ENCODE assay signal across 14 cellular contexts in the genomic region with DNA sequence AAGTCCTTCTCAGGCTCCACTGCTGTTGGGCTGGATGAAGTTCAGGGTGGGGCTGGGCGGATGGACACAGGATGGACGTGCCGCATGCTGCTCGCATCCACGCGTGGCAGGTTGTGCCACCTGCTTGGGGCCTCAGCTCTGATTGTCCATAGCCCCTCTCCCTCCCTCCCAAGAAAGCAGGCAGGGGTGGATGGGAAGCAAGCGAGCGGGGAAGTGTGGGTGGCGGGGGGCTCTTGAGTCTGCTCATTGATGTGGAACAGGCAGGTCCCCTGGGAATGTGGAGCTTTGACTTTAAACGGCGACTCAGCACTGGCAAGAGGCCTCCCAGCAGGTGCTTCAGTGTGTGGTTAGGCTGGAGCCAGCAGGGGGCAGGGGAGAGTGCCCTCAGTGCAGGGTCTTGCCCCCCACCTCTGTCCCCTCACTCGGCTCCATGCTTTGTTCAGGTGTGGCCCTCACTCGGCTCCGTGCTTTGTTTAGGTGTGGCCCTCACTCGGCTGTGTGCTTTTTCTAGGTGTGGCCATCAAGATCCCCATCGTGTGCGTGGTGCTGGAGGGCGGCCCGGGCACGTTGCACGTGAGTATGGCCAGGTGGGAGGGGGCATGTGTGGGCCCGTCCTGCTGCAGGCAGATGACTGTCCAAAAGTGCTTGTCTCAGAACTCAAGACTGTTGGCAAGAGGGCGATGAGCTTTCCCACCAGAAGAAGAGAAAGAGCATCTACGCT. TPM values are rescaled to one million over a fixed set of nuclear protein-coding genes. Genes with fewer than 3 reads are reported as not detected.
A peak's percentile ranks its signal among the peaks of the same experiment; 100 is the strongest.
DNase-seq lines count a peak whose midpoint lies in the region; ATAC-seq, FAIRE-seq and TF ChIP-seq lines count a peak whose summit lies in the region.
"Had no signal": no experiment of that assay in that cellular context is flagged by ENCODE, and none has a peak within 500 bp of the region (broad histone marks: within the 10 kb centered on the region; RNA-seq: fewer than 3 reads in every experiment).

No MANE protein-coding gene starts in this region.

- H3K27ac ChIP-seq in A549: no peak overlapping the region
- H3K27ac ChIP-seq: colonic mucosa had no signal

- H3K4me3 ChIP-seq in A549: no peak overlapping the region
- no peak overlapping the region for H3K4me3 ChIP-seq in GM12864 (ENCODE audit: low read depth, low read length)
- H3K4me3 ChIP-seq: colonic mucosa had no signal

- POLR2A ChIA-PET in A549 (lab: Yijun Ruan, JAX): no interaction called here

- no peaks in the 10 kb centered on the region for H3K27me3 Mint-ChIP-seq in T-helper 17 cell
- H3K27me3 Mint-ChIP-seq: activated naive CD8-positive, alpha-beta T cell had no signal

- H3K4me1 Mint-ChIP-seq in T-helper 17 cell: peaks cover 20% of the 10 kb centered on the region

- no peaks in the 10 kb centered on the region for H3K4me1 ChIP-seq in A549
- H3K4me1 ChIP-seq: colonic mucosa had no signal

- TF ChIP-seq RAD21 in A549 (conservative IDR thresholded peaks at IDR 0.05 in 1 of 2, IDR thresholded peaks at IDR 0.05 in 1 of 2): no peak

- no peak for FAIRE-seq in A549 (lab: Jason Lieb, UNC)

- no peak for DNase-seq in A549 (ENCODE audit: low read depth in 1 of 2, low spot score in 1 of 2)
- DNase-seq in GM12864 (ENCODE audit: low read depth): no peak
- DNase-seq in NCI-H345 (lab: John Stamatoyannopoulos, UW): peak; percentile 74
- DNase-seq in islet precursor cell: peak; percentile 54
- DNase-seq in SW480 (ENCODE audit: low spot score): no peak
- DNase-seq in T-helper 17 cell: no peak
- no peak for DNase-seq in stimulated activated naive CD8-positive, alpha-beta T cell treated with anti-CD3 and anti-CD28 coated beads, Interleukin-15, Interleukin-2, amounts not matched to agents 100 U/mL and 50 U/mL, for 24 hours
- no peak for DNase-seq in Ammon's horn (ENCODE audit: low spot score)
- DNase-seq: activated CD8-positive, alpha-beta memory T cell treated with anti-CD3 and anti-CD28 coated beads for 24 hours; colonic mucosa; nucleus accumbens had no signal

- no peak overlapping the region for H3K4me2 ChIP-seq in A549

- TF ChIP-seq POLR2A in A549 (IDR thresholded peaks at IDR 0.05; ENCODE audit: low read length): no peak

- CTCF ChIA-PET in A549 (lab: Yijun Ruan, JAX): interaction anchor here (0.7 to 1.7 kb wide), 3 partner anchors 10 to 28 kb away, joined by 3 to 4 read pairs (median 3); no protein-coding TSS in a partner anchor

- no peak overlapping the region for H3K4me3 Mint-ChIP-seq in T-helper 17 cell
- H3K4me3 Mint-ChIP-seq: activated naive CD8-positive, alpha-beta T cell; CD14-positive monocyte; T-helper 2 cell treated with Interferon-gamma antibody and Interleukin-4, amounts not matched to agents 5 μg/mL and 100 μg/mL, for 36 hours had no signal

- H3K9me3 ChIP-seq in A549: no peaks in the 10 kb centered on the region
- H3K9me3 ChIP-seq in T-helper 17 cell (ENCODE audit: control insufficient read depth, low read length, poor library complexity, severe bottlenecking): no peaks in the 10 kb centered on the region
- H3K9me3 ChIP-seq: colonic mucosa had no signal

- 51% methylated on average over 10 of the region's 24 CpGs for WGBS in A549 (ENCODE audit: missing lambda C conversion rate)

- no peak overlapping the region for H3K27ac Mint-ChIP-seq in T-helper 17 cell
- H3K27ac Mint-ChIP-seq: activated naive CD8-positive, alpha-beta T cell; T-helper 2 cell treated with Interferon-gamma antibody and Interleukin-4, amounts not matched to agents 5 μg/mL and 100 μg/mL, for 36 hours had no signal

- ATAC-seq in A549: peak; percentile 48 to 55; a peak in 3 of 6 replicates
- no peak for ATAC-seq in T-helper 17 cell
- ATAC-seq in stimulated activated naive CD8-positive, alpha-beta T cell treated with anti-CD3 and anti-CD28 coated beads, Interleukin-15, Interleukin-2, amounts not matched to agents 100 U/mL and 50 U/mL, for 24 hours: no peak

- TF ChIP-seq EP300 in A549 (IDR thresholded peaks at IDR 0.05): no peak

- H3K36me3 Mint-ChIP-seq in T-helper 17 cell (ENCODE audit: low read depth): peaks cover 13% of the 10 kb centered on the region

- TF ChIP-seq CTCF in A549 (IDR thresholded peaks at IDR 0.05) (no peak), GM12864 (IDR thresholded peaks at IDR 0.05; ENCODE audit: low read depth, low read length, missing control alignments) (peak; percentile 36)

TF ChIP-seq in A549, 52 proteins besides CTCF, POLR2A, EP300 and RAD21:
- TF ChIP-seq ESRRA (IDR thresholded peaks at IDR 0.05; ENCODE audit: borderline replicate concordance, low read length): no peak
- no peak for TF ChIP-seq JUN (IDR thresholded peaks at IDR 0.05)

RNA-seq across cellular contexts. Expression of a gene that starts 23.9 kb away (rescaled TPM):
- polyA plus RNA-seq in A549 (2011; rRNA removed): 2.9 and 3.2 TPM in 2 replicates
- polyA plus RNA-seq in A549 (2012; cell fraction: cytosol; rRNA removed): 6.3 and 6.7 TPM in 2 replicates
- 5.8 and 6.5 TPM in 2 replicates for polyA plus RNA-seq in A549 (2012; cell fraction: nucleus; rRNA removed)
- 5.1 to 7.2 TPM (median 5.5 TPM) in 3 replicates for polyA plus RNA-seq in A549 (2017; fragmentation: RNase III; extraction: RNeasy Plus Mini Kit Qiagen cat#74134 plus additional on column Dnase treatment)
- polyA minus RNA-seq in A549 (2011; rRNA and poly(A)+ RNA removed): 1.1 and 1.4 TPM in 2 replicates
- total RNA-seq in T-helper 17 cell: 10 to 100 TPM in 1 of 2 donors, 1 to 10 TPM in 1; 2.7 to 26.1 TPM

RNA-seq across cellular contexts. Expression of a gene that starts 38.2 kb away (rescaled TPM):
- 3.2 and 3.4 TPM in 2 replicates for polyA plus RNA-seq in A549 (2011; rRNA removed)
- 7.5 and 10.7 TPM in 2 replicates for polyA plus RNA-seq in A549 (2012; cell fraction: cytosol; rRNA removed)
- 38.4 and 40.3 TPM in 2 replicates for polyA plus RNA-seq in A549 (2012; cell fraction: nucleus; rRNA removed)
- 5.8 to 8.1 TPM (median 7.1 TPM) in 3 replicates for polyA plus RNA-seq in A549 (2017; fragmentation: RNase III; extraction: RNeasy Plus Mini Kit Qiagen cat#74134 plus additional on column Dnase treatment)
- polyA minus RNA-seq in A549 (2011; rRNA and poly(A)+ RNA removed): 1.2 and 1.3 TPM in 2 replicates
- 10 to 100 TPM; 48.0 to 54.2 TPM for total RNA-seq in T-helper 17 cell

Comparison
In these comparisons a context has a peak if more than half of its experiments do, and no peak if none do; other contexts are left out.
1. ATAC-seq: peak in A549 (2 of 2); none in T-helper 17 cell (single experiment) and stimulated activated naive CD8-positive, alpha-beta T cell treated with anti-CD3 and anti-CD28 coated beads, Interleukin-15, Interleukin-2, amounts not matched to agents 100 U/mL and 50 U/mL, for 24 hours (single experiment).
2. DNase-seq: peak in NCI-H345 (single experiment) and islet precursor cell (single experiment); none in A549 (0 of 2), GM12864 (single experiment), SW480 (single experiment), T-helper 17 cell (0 of 3), stimulated activated naive CD8-positive, alpha-beta T cell treated with anti-CD3 and anti-CD28 coated beads, Interleukin-15, Interleukin-2, amounts not matched to agents 100 U/mL and 50 U/mL, for 24 hours (single experiment) and Ammon's horn (single experiment).